Comparison of ENCODE assay signal across 8 cellular contexts in genomic region chr5:132829742-132830435, GRCh38. TPM values are rescaled to one million over a fixed set of nuclear protein-coding genes. Genes with fewer than 3 reads are reported as not detected.
A peak's percentile ranks its signal among the peaks of the same experiment; 100 is the strongest.
DNase-seq lines count a peak whose midpoint lies in the region; ATAC-seq, FAIRE-seq and TF ChIP-seq lines count a peak whose summit lies in the region.

No MANE protein-coding gene starts in this region.

- H4K20me1 ChIP-seq in Karpas-422 (ENCODE audit: insufficient read depth, low read depth, low read length) = 0 out of 2 replicates have a peak, but pooled peaks cover 3% of the 10 kb centered on the region

- peaks cover 40% of the 10 kb centered on the region for H3K27me3 Mint-ChIP-seq in activated naive CD8-positive, alpha-beta T cell treated with anti-CD3 and anti-CD28 coated beads, Interleukin-2, amount 10 ng/mL, durations not matched to agents 7 days and 5 days
- H3K27me3 Mint-ChIP-seq in progenitor cell of endocrine pancreas = peaks cover 48% of the 10 kb centered on the region

- WGBS in heart left ventricle, 4 donors = 0 to 3% (median 2%) methylated on average over 16 to 75 of the region's 75 CpGs

- peak; percentile 80 for ATAC-seq in GM21786 (IDR thresholded peaks at IDR 0.05; ENCODE audit: unreplicated experiment)
- ATAC-seq in activated naive CD8-positive, alpha-beta T cell treated with anti-CD3 and anti-CD28 coated beads, Interleukin-2, amount 10 ng/mL, durations not matched to agents 7 days and 5 days (ENCODE audit: low read depth) = peak; percentile 83
- ATAC-seq in heart left ventricle = peak; percentile 75 to 92 (median 88)

- H3K4me1 ChIP-seq in Karpas-422 (ENCODE audit: low read length) = peaks cover 8% of the 10 kb centered on the region
- H3K4me1 ChIP-seq in heart left ventricle = peaks cover 0 to 33% (median 13%) of the 10 kb centered on the region in 12 donors

- H3K27ac Mint-ChIP-seq in activated naive CD8-positive, alpha-beta T cell treated with anti-CD3 and anti-CD28 coated beads, Interleukin-2, amount 10 ng/mL, durations not matched to agents 7 days and 5 days = peak overlapping the region; percentile 69
- peak overlapping the region; percentile 93 for H3K27ac Mint-ChIP-seq in progenitor cell of endocrine pancreas

- DNase-seq in ELF-1 (ENCODE audit: low read depth, low spot score) (peak; percentile 78), Karpas-422 (peak; percentile 89), SKM-1 treated with dmso at 0.1 percent for 144 hours (lab: John Stamatoyannopoulos, UW; ENCODE audit: unreplicated experiment) (peak; percentile 31), heart left ventricle (peak; percentile 75 to 89 (median 82)), progenitor cell of endocrine pancreas (ENCODE audit: low spot score, unreplicated experiment) (peak; percentile 72), urothelium cell line (ENCODE audit: low spot score) (peak; percentile 95)
- DNase-seq in activated naive CD8-positive, alpha-beta T cell treated with anti-CD3 and anti-CD28 coated beads, Interleukin-2, amount 10 ng/mL, durations not matched to agents 7 days and 5 days = peak; percentile 85

- peak; percentile 76 to 96 (median 90) for TF ChIP-seq CTCF in heart left ventricle (IDR thresholded peaks at IDR 0.05)
- peak; percentile 87 for TF ChIP-seq CTCF in progenitor cell of endocrine pancreas (IDR thresholded peaks at IDR 0.05; ENCODE audit: unreplicated experiment)

- H3K27me3 ChIP-seq in Karpas-422 (ENCODE audit: low read length) (no peaks in the 10 kb centered on the region), heart left ventricle (peaks cover 0 to 25% (median 0%) of the 10 kb centered on the region in 9 donors)

- H3K4me3 ChIP-seq in Karpas-422 (ENCODE audit: low read length) = peak overlapping the region; percentile 85
- H3K4me3 ChIP-seq in heart left ventricle = peak overlapping the region; percentile 54 to 90 (median 78)

- H3K9me3 Mint-ChIP-seq in activated naive CD8-positive, alpha-beta T cell treated with anti-CD3 and anti-CD28 coated beads, Interleukin-2, amount 10 ng/mL, durations not matched to agents 7 days and 5 days = no peaks in the 10 kb centered on the region
- no peaks in the 10 kb centered on the region for H3K9me3 Mint-ChIP-seq in progenitor cell of endocrine pancreas (ENCODE audit: low read depth)

- H3K4me3 Mint-ChIP-seq in activated naive CD8-positive, alpha-beta T cell treated with anti-CD3 and anti-CD28 coated beads, Interleukin-2, amount 10 ng/mL, durations not matched to agents 7 days and 5 days = peak overlapping the region; percentile 91
- H3K4me3 Mint-ChIP-seq in progenitor cell of endocrine pancreas (ENCODE audit: low read depth) = peak overlapping the region; percentile 85

- peak in 1 of 2 donors; percentile 15 for TF ChIP-seq POLR2A in heart left ventricle (IDR thresholded peaks at IDR 0.05)

- H3K79me2 ChIP-seq in Karpas-422 (ENCODE audit: low read length) = no peaks in the 10 kb centered on the region

- peaks cover 9% of the 10 kb centered on the region for H3K4me1 Mint-ChIP-seq in activated naive CD8-positive, alpha-beta T cell treated with anti-CD3 and anti-CD28 coated beads, Interleukin-2, amount 10 ng/mL, durations not matched to agents 7 days and 5 days
- peaks cover 7% of the 10 kb centered on the region for H3K4me1 Mint-ChIP-seq in progenitor cell of endocrine pancreas (ENCODE audit: low read depth)

- peak overlapping the region; percentile 82 for H3K9ac ChIP-seq in Karpas-422 (ENCODE audit: low read length)

- intact Hi-C loops in heart left ventricle (cut with DNase I) = loop anchor here (1.0 to 10.0 kb wide), 12 partner anchors 32 to 445 kb away; partner anchors contain the start of genes GDF9 (in 7 of the 10) and UQCRQ (in 7 of the 10)

- POLR2A ChIA-PET in activated naive CD8-positive, alpha-beta T cell treated with anti-CD3 and anti-CD28 coated beads, Interleukin-2, amount 10 ng/mL, durations not matched to agents 7 days and 5 days (lab: Charles Lee) = interaction anchor here (0.5 to 1.5 kb wide), 2 partner anchors 16 to 132 kb away, joined by 3 read pairs; partner anchors contain the start of gene SOWAHA

- H3K27ac ChIP-seq in Karpas-422 (ENCODE audit: low read length) (no peak overlapping the region), heart left ventricle (peak overlapping the region; percentile 63 to 91 (median 84))

- H3K9me2 ChIP-seq in Karpas-422 (replicated peaks; ENCODE audit: insufficient read depth, low read length) = no peaks in the 10 kb centered on the region

- peak; percentile 56 for FAIRE-seq in urothelium cell line (lab: Jason Lieb, UNC)

- H3K36me3 ChIP-seq in Karpas-422 (ENCODE audit: insufficient read depth, low read length) (no peaks in the 10 kb centered on the region), heart left ventricle (peaks cover 0 to 3% (median 0%) of the 10 kb centered on the region in 9 donors)

- no peaks in the 10 kb centered on the region for H3K9me3 ChIP-seq in Karpas-422 (ENCODE audit: low read length)
- no peaks in the 10 kb centered on the region for H3K9me3 ChIP-seq in heart left ventricle

- peak overlapping the region; percentile 96 for H2AFZ ChIP-seq in Karpas-422 (ENCODE audit: low read length)

- H3K4me2 ChIP-seq in Karpas-422 (ENCODE audit: low read depth, low read length, poor library complexity, severe bottlenecking) = peak overlapping the region; percentile 84

- H3K36me3 Mint-ChIP-seq in activated naive CD8-positive, alpha-beta T cell treated with anti-CD3 and anti-CD28 coated beads, Interleukin-2, amount 10 ng/mL, durations not matched to agents 7 days and 5 days = peaks cover 2% of the 10 kb centered on the region
- H3K36me3 Mint-ChIP-seq in progenitor cell of endocrine pancreas (ENCODE audit: insufficient read depth) = no peaks in the 10 kb centered on the region

RNA-seq across cellular contexts. Expression of gene SHROOM1, which starts 0.6 kb away (rescaled TPM):
- total RNA-seq in Karpas-422 (2014; rRNA removed; shearing (Covaris generic); ENCODE audit: low replicate concordance) = 1.6 and 1.8 TPM in 2 replicates
- 1 to 10 TPM; 4.0 to 6.3 TPM for total RNA-seq in activated naive CD8-positive, alpha-beta T cell treated with anti-CD3 and anti-CD28 coated beads, Interleukin-2, amount 10 ng/mL, durations not matched to agents 7 days and 5 days
- total RNA-seq in heart left ventricle (1 to 10 TPM; 2.9 to 6.8 (median 4.7) TPM), progenitor cell of endocrine pancreas (10.0 and 12.6 TPM in 2 replicates)
- polyA plus RNA-seq in heart left ventricle = 1 to 10 TPM; 2.0 to 4.8 TPM

RNA-seq across cellular contexts. Expression of gene SOWAHA, which starts 16.8 kb away (rescaled TPM):
- total RNA-seq in Karpas-422 (2014; rRNA removed; shearing (Covaris generic); ENCODE audit: low replicate concordance) = not detected in 2 replicates
- not detected for total RNA-seq in activated naive CD8-positive, alpha-beta T cell treated with anti-CD3 and anti-CD28 coated beads, Interleukin-2, amount 10 ng/mL, durations not matched to agents 7 days and 5 days
- under 1 TPM in 3 of 9 donors, not detected in 6; 0.24 to 0.50 (median 0.38) TPM for total RNA-seq in heart left ventricle
- under 1 TPM; 0.03 to 0.08 TPM for polyA plus RNA-seq in heart left ventricle
- total RNA-seq in progenitor cell of endocrine pancreas = 0.98 and 1.3 TPM in 2 replicates

RNA-seq across cellular contexts. Expression of gene GDF9, which starts 36.4 kb away (rescaled TPM):
- 1.2 and 1.5 TPM in 2 replicates for total RNA-seq in Karpas-422 (2014; rRNA removed; shearing (Covaris generic); ENCODE audit: low replicate concordance)
- total RNA-seq in activated naive CD8-positive, alpha-beta T cell treated with anti-CD3 and anti-CD28 coated beads, Interleukin-2, amount 10 ng/mL, durations not matched to agents 7 days and 5 days = under 1 TPM; 0.77 to 0.80 TPM
- under 1 TPM in 8 of 9 donors, not detected in 1; 0.25 to 1.00 (median 0.51) TPM for total RNA-seq in heart left ventricle
- under 1 TPM; 0.10 to 0.27 TPM for polyA plus RNA-seq in heart left ventricle
- 0.51 and 0.55 TPM in 2 replicates for total RNA-seq in progenitor cell of endocrine pancreas

RNA-seq across cellular contexts. Expression of gene UQCRQ, which starts 36.6 kb away (rescaled TPM):
- 179 and 182 TPM in 2 replicates for total RNA-seq in Karpas-422 (2014; rRNA removed; shearing (Covaris generic); ENCODE audit: low replicate concordance)
- 100 to 1,000 TPM; 278 to 286 TPM for total RNA-seq in activated naive CD8-positive, alpha-beta T cell treated with anti-CD3 and anti-CD28 coated beads, Interleukin-2, amount 10 ng/mL, durations not matched to agents 7 days and 5 days
- total RNA-seq in heart left ventricle = 1,000 to 10,000 TPM in 6 of 9 donors, 100 to 1,000 TPM in 3; 539 to 2,034 (median 1,454) TPM
- polyA plus RNA-seq in heart left ventricle = 1,000 to 10,000 TPM in 1 of 2 donors, 100 to 1,000 TPM in 1; 656 to 2,165 TPM
- 230 and 275 TPM in 2 replicates for total RNA-seq in progenitor cell of endocrine pancreas

RNA-seq across cellular contexts. Expression of gene LEAP2, which starts 43.6 kb away (rescaled TPM):
- 3.1 and 6.6 TPM in 2 replicates for total RNA-seq in Karpas-422 (2014; rRNA removed; shearing (Covaris generic); ENCODE audit: low replicate concordance)
- 1 to 10 TPM; 4.4 to 4.5 TPM for total RNA-seq in activated naive CD8-positive, alpha-beta T cell treated with anti-CD3 and anti-CD28 coated beads, Interleukin-2, amount 10 ng/mL, durations not matched to agents 7 days and 5 days
- 1 to 10 TPM in 4 of 9 donors, under 1 TPM in 5; 0.16 to 1.9 (median 0.91) TPM for total RNA-seq in heart left ventricle
- polyA plus RNA-seq in heart left ventricle = 1 to 10 TPM in 1 of 2 donors, under 1 TPM in 1; 0.37 to 2.0 TPM
- total RNA-seq in progenitor cell of endocrine pancreas = 1.7 and 2.0 TPM in 2 replicates

Comparison
In these comparisons a context has a peak if more than half of its experiments do, and no peak if none do; other contexts are left out.
1. DNase-seq: peak in every context shown above with its lines; median percentile 95 in urothelium cell line; 89 in Karpas-422; 85 in activated naive CD8-positive, alpha-beta T cell treated with anti-CD3 and anti-CD28 coated beads, Interleukin-2, amount 10 ng/mL, durations not matched to agents 7 days and 5 days; 82 in heart left ventricle; 78 in ELF-1; 72 in progenitor cell of endocrine pancreas; 31 in SKM-1 treated with dmso at 0.1 percent for 144 hours.